9 cellular contexts compared by ENCODE assay signal in the genomic region with DNA sequence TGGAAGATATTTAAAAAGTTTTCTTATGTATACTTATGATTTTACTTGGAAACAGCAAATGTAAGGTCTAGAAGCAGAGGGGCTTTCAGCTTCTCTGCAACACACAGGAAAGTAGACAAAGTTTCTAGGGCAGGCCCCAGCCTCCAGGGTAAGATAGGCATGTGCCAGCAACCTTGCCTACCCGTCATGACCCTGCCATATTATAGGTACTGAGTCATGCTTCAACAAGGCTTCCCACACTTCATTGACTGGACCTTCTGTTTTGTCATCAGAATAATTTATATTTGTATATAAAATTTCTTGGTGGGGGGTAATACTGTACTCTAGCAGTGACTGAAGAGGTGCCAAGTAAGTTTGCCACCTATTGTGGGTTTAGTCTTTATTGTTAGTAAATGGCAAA.
DNase-seq lines count a peak whose midpoint lies in the region; ATAC-seq and TF ChIP-seq lines count a peak whose summit lies in the region.
"Had no signal": no experiment of that assay in that cellular context is flagged by ENCODE, and none has a peak within 500 bp of the region (broad histone marks: within the 10 kb centered on the region; RNA-seq: fewer than 3 reads in every experiment).

No MANE protein-coding gene starts in this region.

- DNase-seq in T-helper 1 cell (no peak), NCI-H1417 (lab: John Stamatoyannopoulos, UW) (no peak), progenitor cell of endocrine pancreas (ENCODE audit: low spot score, unreplicated experiment) (no peak)
- DNase-seq in natural killer cell treated with Interleukin-12 subunit alpha and Interleukin-12 subunit beta and Interleukin-15 and Interleukin-18, amount 100 ng/mL, for 72 hours (ENCODE audit: low spot score) = no peak
- DNase-seq: SIG-M5 had no signal

- no peak for TF ChIP-seq CTCF in progenitor cell of endocrine pancreas (IDR thresholded peaks at IDR 0.05; ENCODE audit: unreplicated experiment)

- H3K36me3 Mint-ChIP-seq in T-helper 1 cell treated with Interleukin-12 subunit alpha and Interleukin-12 subunit beta and Interleukin-4 antibody, amounts not matched to agents 30 μg/mL and 1 μg/mL, for 36 hours (ENCODE audit: low read depth) = peaks cover 3% of the 10 kb centered on the region
- H3K36me3 Mint-ChIP-seq in IgD-negative memory B cell (no peaks in the 10 kb centered on the region), progenitor cell of endocrine pancreas (ENCODE audit: insufficient read depth) (no peaks in the 10 kb centered on the region)
- H3K36me3 Mint-ChIP-seq in activated naive CD8-positive, alpha-beta T cell = no peaks in the 10 kb centered on the region
- no peaks in the 10 kb centered on the region for H3K36me3 Mint-ChIP-seq in natural killer cell treated with Interleukin-12 subunit alpha and Interleukin-12 subunit beta and Interleukin-15 and Interleukin-18, amount 100 ng/mL, for 72 hours

- no peaks in the 10 kb centered on the region for H3K27me3 Mint-ChIP-seq in T-helper 1 cell treated with Interleukin-12 subunit alpha and Interleukin-12 subunit beta and Interleukin-4 antibody, amounts not matched to agents 30 μg/mL and 1 μg/mL, for 36 hours (ENCODE audit: low read depth)
- H3K27me3 Mint-ChIP-seq in IgD-negative memory B cell (no peaks in the 10 kb centered on the region), progenitor cell of endocrine pancreas (no peaks in the 10 kb centered on the region)
- no peaks in the 10 kb centered on the region for H3K27me3 Mint-ChIP-seq in activated naive CD8-positive, alpha-beta T cell
- H3K27me3 Mint-ChIP-seq in natural killer cell treated with Interleukin-12 subunit alpha and Interleukin-12 subunit beta and Interleukin-15 and Interleukin-18, amount 100 ng/mL, for 72 hours = no peaks in the 10 kb centered on the region

- H3K4me3 Mint-ChIP-seq in T-helper 1 cell treated with Interleukin-12 subunit alpha and Interleukin-12 subunit beta and Interleukin-4 antibody, amounts not matched to agents 30 μg/mL and 1 μg/mL, for 36 hours = peak overlapping the region; percentile 56
- H3K4me3 Mint-ChIP-seq in IgD-negative memory B cell = peak overlapping the region in 2 of 4 donors; percentile 30 to 53
- H3K4me3 Mint-ChIP-seq in activated naive CD8-positive, alpha-beta T cell = peak overlapping the region; percentile 76
- peak overlapping the region; percentile 69 for H3K4me3 Mint-ChIP-seq in natural killer cell treated with Interleukin-12 subunit alpha and Interleukin-12 subunit beta and Interleukin-15 and Interleukin-18, amount 100 ng/mL, for 72 hours
- no peak overlapping the region for H3K4me3 Mint-ChIP-seq in progenitor cell of endocrine pancreas (ENCODE audit: low read depth)

- peaks cover 62% of the 10 kb centered on the region for H3K4me1 Mint-ChIP-seq in T-helper 1 cell treated with Interleukin-12 subunit alpha and Interleukin-12 subunit beta and Interleukin-4 antibody, amounts not matched to agents 30 μg/mL and 1 μg/mL, for 36 hours (ENCODE audit: low read depth)
- H3K4me1 Mint-ChIP-seq in IgD-negative memory B cell (peaks cover 30 to 74% (median 59%) of the 10 kb centered on the region in 3 donors), progenitor cell of endocrine pancreas (ENCODE audit: low read depth) (peaks cover 43% of the 10 kb centered on the region)
- H3K4me1 Mint-ChIP-seq in activated naive CD8-positive, alpha-beta T cell (ENCODE audit: low read depth) = peaks cover 87% of the 10 kb centered on the region
- peaks cover 63 to 75% of the 10 kb centered on the region in 2 donors for H3K4me1 Mint-ChIP-seq in natural killer cell treated with Interleukin-12 subunit alpha and Interleukin-12 subunit beta and Interleukin-15 and Interleukin-18, amount 100 ng/mL, for 72 hours (ENCODE audit: low read depth in 2 of 2)

- H3K9me3 Mint-ChIP-seq in T-helper 1 cell treated with Interleukin-12 subunit alpha and Interleukin-12 subunit beta and Interleukin-4 antibody, amounts not matched to agents 30 μg/mL and 1 μg/mL, for 36 hours = no peaks in the 10 kb centered on the region
- no peaks in the 10 kb centered on the region for H3K9me3 Mint-ChIP-seq in IgD-negative memory B cell
- no peaks in the 10 kb centered on the region for H3K9me3 Mint-ChIP-seq in activated naive CD8-positive, alpha-beta T cell (ENCODE audit: low read depth)
- H3K9me3 Mint-ChIP-seq in natural killer cell treated with Interleukin-12 subunit alpha and Interleukin-12 subunit beta and Interleukin-15 and Interleukin-18, amount 100 ng/mL, for 72 hours = no peaks in the 10 kb centered on the region
- no peaks in the 10 kb centered on the region for H3K9me3 Mint-ChIP-seq in progenitor cell of endocrine pancreas (ENCODE audit: low read depth)

- ATAC-seq in natural killer cell treated with Interleukin-12 subunit alpha and Interleukin-12 subunit beta and Interleukin-15 and Interleukin-18, amount 100 ng/mL, for 72 hours = peak; percentile 46 to 52
- ATAC-seq in GM19035 (IDR thresholded peaks at IDR 0.05; ENCODE audit: unreplicated experiment) = no peak

- H3K27ac Mint-ChIP-seq in T-helper 1 cell treated with Interleukin-12 subunit alpha and Interleukin-12 subunit beta and Interleukin-4 antibody, amounts not matched to agents 30 μg/mL and 1 μg/mL, for 36 hours = peak overlapping the region; percentile 75
- peak overlapping the region in 2 of 3 donors; percentile 24 to 80 for H3K27ac Mint-ChIP-seq in IgD-negative memory B cell
- peak overlapping the region; percentile 91 for H3K27ac Mint-ChIP-seq in activated naive CD8-positive, alpha-beta T cell
- peak overlapping the region; percentile 75 to 88 for H3K27ac Mint-ChIP-seq in natural killer cell treated with Interleukin-12 subunit alpha and Interleukin-12 subunit beta and Interleukin-15 and Interleukin-18, amount 100 ng/mL, for 72 hours
- H3K27ac Mint-ChIP-seq in progenitor cell of endocrine pancreas = no peak overlapping the region
